In the genomic region with DNA sequence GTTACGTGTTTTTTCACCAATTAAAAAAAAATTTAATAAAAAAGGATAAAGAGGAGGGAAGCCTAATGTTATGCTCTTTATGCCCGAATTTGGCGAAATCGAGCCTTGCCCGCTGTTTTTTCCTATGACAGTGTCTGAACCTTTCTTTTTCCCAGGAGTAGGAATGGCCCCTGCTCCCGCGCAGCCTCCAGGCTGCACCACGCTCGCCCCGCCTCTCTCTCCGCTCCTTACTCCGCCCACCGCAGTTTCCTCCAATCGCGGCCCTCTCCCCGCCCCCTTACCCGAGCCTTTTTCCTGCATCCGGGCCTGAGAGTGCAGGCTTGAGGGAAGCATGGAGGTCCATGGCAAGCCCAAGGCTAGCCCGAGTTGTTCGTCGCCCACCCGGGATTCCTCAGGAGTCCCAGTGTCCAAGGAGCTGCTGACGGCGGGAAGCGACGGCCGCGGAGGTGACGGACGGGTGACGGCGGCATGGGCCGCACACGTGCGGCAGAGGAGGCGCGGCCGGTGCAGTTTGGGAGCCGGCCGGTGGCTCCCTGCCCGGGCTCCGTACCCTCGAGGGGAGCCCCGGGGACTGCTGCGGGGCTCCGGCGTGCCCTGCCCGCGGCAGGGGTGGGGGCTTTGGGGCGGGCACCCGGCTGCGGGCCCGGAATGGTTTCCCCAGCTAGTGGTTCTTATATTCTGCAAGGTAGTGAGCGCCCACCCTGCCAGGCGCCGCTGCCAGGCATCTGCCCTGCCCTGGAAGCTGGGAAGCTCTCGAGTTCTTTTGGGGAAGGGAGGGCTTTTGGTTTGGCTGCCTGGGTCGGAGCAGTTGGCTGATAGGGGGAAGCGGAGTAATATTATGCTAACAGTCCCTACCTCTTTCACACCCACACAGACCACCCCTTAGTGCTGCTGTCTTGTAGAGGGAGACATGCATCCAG, we compare ENCODE assay signal across 8 cellular contexts. TPM values are rescaled to one million over a fixed set of nuclear protein-coding genes. Genes with fewer than 3 reads are reported as not detected.
A peak's percentile ranks its signal among the peaks of the same experiment; 100 is the strongest.
DNase-seq lines count a peak whose midpoint lies in the region; ATAC-seq and TF ChIP-seq lines count a peak whose summit lies in the region.

A gene with protein sequence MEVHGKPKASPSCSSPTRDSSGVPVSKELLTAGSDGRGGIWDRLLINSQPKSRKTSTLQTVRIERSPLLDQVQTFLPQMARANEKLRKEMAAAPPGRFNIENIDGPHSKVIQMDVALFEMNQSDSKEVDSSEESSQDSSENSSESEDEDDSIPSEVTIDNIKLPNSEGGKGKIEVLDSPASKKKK (plus strand): TSS at position 295 of the 920 bp plus-strand sequence. CDS start 37 bp downstream, at position 332.

- H3K4me3 ChIP-seq in GM12865 (ENCODE audit: low read depth, low read length) (peak within 1 kb of the TSS; percentile 89), trophoblast cell (ENCODE audit: low read depth, low read length) (peak within 1 kb of the TSS; percentile 93), transverse colon (peak within 1 kb of the TSS; percentile 79 to 98 (median 92))

- no peak within 1 kb of the TSS for H3K23ac ChIP-seq in trophoblast cell (ENCODE audit: low read length)

- no peak for TF ChIP-seq CTCF in GM12865 (IDR thresholded peaks at IDR 0.05; ENCODE audit: insufficient read depth, low read depth, low read length, missing control alignments)
- TF ChIP-seq CTCF in transverse colon (IDR thresholded peaks at IDR 0.05) = no peak

- peaks cover 3 to 4% of the 10 kb centered on the region in 2 experiments for H3K4me1 ChIP-seq in trophoblast cell (ENCODE audit: control insufficient read depth in 1 of 2, insufficient read depth in 2 of 2, low read length in 2 of 2)
- H3K4me1 ChIP-seq in transverse colon = peaks cover 8 to 23% (median 11%) of the 10 kb centered on the region in 4 donors

- in situ Hi-C loops in transverse colon (cut with MboI; ENCODE audit: low pct_ligation_motif_present in 1 of 4, low pct_unique_long_range_greater_than_20kb in 1 of 4, low sequenced_read_pairs in 3 of 4) = no loop called here

- H3K18ac ChIP-seq in trophoblast cell (ENCODE audit: low read length) = peak within 1 kb of the TSS; percentile 88

- peak within 1 kb of the TSS; percentile 99 for H2AFZ ChIP-seq in trophoblast cell (ENCODE audit: insufficient read depth, low read length, poor library complexity)

- peak within 1 kb of the TSS; percentile 92 for H3K14ac ChIP-seq in trophoblast cell (ENCODE audit: low read length)

- H2BK5ac ChIP-seq in trophoblast cell (ENCODE audit: low read depth, low read length, poor library complexity) = peak within 1 kb of the TSS; percentile 87

- TF ChIP-seq EP300 in transverse colon (IDR thresholded peaks at IDR 0.05; ENCODE audit: low read depth) = no peak

- H3K27ac ChIP-seq in trophoblast cell (ENCODE audit: low read depth, low read length) (peak within 1 kb of the TSS; percentile 80), transverse colon (peak within 1 kb of the TSS; percentile 82 to 87 (median 86))

- H2AK5ac ChIP-seq in trophoblast cell (ENCODE audit: low read length) = no peak within 1 kb of the TSS

- DNase-seq in GM12865 (ENCODE audit: low read depth) (peak; percentile 87), NCI-H1417 (lab: John Stamatoyannopoulos, UW) (peak; percentile 96 to 98 (median 97)), SW480 (ENCODE audit: low spot score) (peak; percentile 85), cardiac septum (ENCODE audit: low spot score) (peak; percentile 97), trophoblast cell (peak; percentile 87 to 89), transverse colon (peak; percentile 95)
- peak; percentile 69 for DNase-seq in activated naive CD8-positive, alpha-beta T cell treated with anti-CD3 and anti-CD28 coated beads, Interleukin-2, amount 50 U/mL, for 16 hours (ENCODE audit: low read depth, low spot score)

- peaks cover 6% of the 10 kb centered on the region for H3K79me1 ChIP-seq in trophoblast cell (ENCODE audit: low read length)

- no CpG with 5 or more reads among the region's 59 CpGs for WGBS in trophoblast cell (ENCODE audit: extremely low coverage, insufficient coverage, insufficient read length)
- WGBS in transverse colon (ENCODE audit: low coverage in 1 of 2), 2 donors = 1 to 4% methylated on average over 8 to 38 of the region's 59 CpGs

- H3K27me3 ChIP-seq in trophoblast cell (ENCODE audit: insufficient read depth, low read length) = no peaks in the 10 kb centered on the region
- H3K27me3 ChIP-seq in transverse colon = no peaks in the 10 kb centered on the region

- peak within 1 kb of the TSS; percentile 83 for H4K91ac ChIP-seq in trophoblast cell (ENCODE audit: low read depth, low read length)

- peak within 1 kb of the TSS; percentile 23 for H2BK12ac ChIP-seq in trophoblast cell (ENCODE audit: low read length)

- H3K9me3 ChIP-seq in trophoblast cell (ENCODE audit: insufficient read depth, low read depth, low read length) (no peaks in the 10 kb centered on the region), transverse colon (no peaks in the 10 kb centered on the region)

- peak within 1 kb of the TSS; percentile 86 for H4K12ac ChIP-seq in trophoblast cell (ENCODE audit: low read depth, low read length)

- ATAC-seq in HG02759 (IDR thresholded peaks at IDR 0.05; ENCODE audit: unreplicated experiment) = peak; percentile 98

- intact Hi-C loops in cardiac septum (cut with DNase I) = no loop called here
- intact Hi-C loops in transverse colon (cut with DNase I; ENCODE audit: low total_unique reads) = no loop called here

- H3K36me3 ChIP-seq in trophoblast cell (ENCODE audit: control insufficient read depth in 1 of 2, insufficient read depth in 2 of 2, low read length in 2 of 2) = peaks cover 0 to 3% of the 10 kb centered on the region in 2 experiments
- peaks cover 0 to 10% (median 0%) of the 10 kb centered on the region in 4 donors for H3K36me3 ChIP-seq in transverse colon

- peak within 1 kb of the TSS; percentile 93 for H4K8ac ChIP-seq in trophoblast cell (ENCODE audit: low read depth, low read length)

- peak within 1 kb of the TSS; percentile 94 for H3K4me2 ChIP-seq in trophoblast cell (ENCODE audit: low read length)

- H3K9ac ChIP-seq in trophoblast cell (ENCODE audit: low read length) = peak within 1 kb of the TSS; percentile 95

- peaks cover 5% of the 10 kb centered on the region for H3K79me2 ChIP-seq in trophoblast cell (ENCODE audit: control insufficient read depth, insufficient read depth, low read length, poor library complexity)

- TF ChIP-seq POLR2A in transverse colon (IDR thresholded peaks at IDR 0.05) = peak; percentile 61

- peak within 1 kb of the TSS; percentile 94 for H2BK120ac ChIP-seq in trophoblast cell (ENCODE audit: insufficient read depth, low read length, poor library complexity)

- peak within 1 kb of the TSS; percentile 47 for H3K4ac ChIP-seq in trophoblast cell (ENCODE audit: low read depth, low read length)

RNA-seq across cellular contexts. Expression of the gene that starts here (rescaled TPM):
- total RNA-seq in cardiac septum = 9.4 TPM
- 25.3 and 26.0 TPM in 2 replicates for polyA plus RNA-seq in trophoblast cell (2013)
- 1 to 10 TPM in 3 of 4 donors, under 1 TPM in 1; 0.37 to 5.7 (median 2.2) TPM for total RNA-seq in transverse colon

Comparison
In these comparisons a context has a peak if more than half of its experiments do, and no peak if none do; other contexts are left out.
1. Peak in every context shown above with its lines: DNase-seq, ATAC-seq, H3K4me3 ChIP-seq and H3K27ac ChIP-seq.